Comparison of ENCODE assay signal across 13 cellular contexts in genomic region chr7:121531175-121532070, GRCh38.
A peak's percentile ranks its signal among the peaks of the same experiment; 100 is the strongest.
DNase-seq lines count a peak whose midpoint lies in the region; ATAC-seq and TF ChIP-seq lines count a peak whose summit lies in the region.
"Had no signal": no experiment of that assay in that cellular context is flagged by ENCODE, and none has a peak within 500 bp of the region (broad histone marks: within the 10 kb centered on the region; RNA-seq: fewer than 3 reads in every experiment).

No MANE protein-coding gene starts in this region.

- H3K27me3 Mint-ChIP-seq in activated naive CD4-positive, alpha-beta T cell treated with anti-CD3 and anti-CD28 coated beads, Interleukin-2, amount 10 ng/mL, durations not matched to agents 7 days and 5 days = no peaks in the 10 kb centered on the region
- H3K27me3 Mint-ChIP-seq in stimulated activated naive CD8-positive, alpha-beta T cell treated with anti-CD3 and anti-CD28 coated beads, Interleukin-15, amount 100 ng/mL, for 72 hours = peaks cover 15% of the 10 kb centered on the region

- CTCF ChIA-PET in activated naive CD4-positive, alpha-beta T cell treated with anti-CD3 and anti-CD28 coated beads, Interleukin-2, amount 10 ng/mL, durations not matched to agents 7 days and 5 days (lab: Charles Lee) = interaction anchor here (0.8 to 2.5 kb wide), 7 partner anchors 7 to 135 kb away, joined by 3 to 13 read pairs (median 5); partner anchors contain the start of gene FAM3C

- H3K4me1 Mint-ChIP-seq in activated naive CD4-positive, alpha-beta T cell treated with anti-CD3 and anti-CD28 coated beads, Interleukin-2, amount 10 ng/mL, durations not matched to agents 7 days and 5 days = peaks cover 31% of the 10 kb centered on the region
- peaks cover 42% of the 10 kb centered on the region for H3K4me1 Mint-ChIP-seq in stimulated activated naive CD8-positive, alpha-beta T cell treated with anti-CD3 and anti-CD28 coated beads, Interleukin-15, amount 100 ng/mL, for 72 hours

- peaks cover 2% of the 10 kb centered on the region for H3K36me3 Mint-ChIP-seq in activated naive CD4-positive, alpha-beta T cell treated with anti-CD3 and anti-CD28 coated beads, Interleukin-2, amount 10 ng/mL, durations not matched to agents 7 days and 5 days

- ATAC-seq in stimulated activated naive CD8-positive, alpha-beta T cell treated with anti-CD3 and anti-CD28 coated beads, Interleukin-15, amount 100 ng/mL, for 72 hours = no peak
- no peak for ATAC-seq in left colon

- TF ChIP-seq CTCF in dorsolateral prefrontal cortex (IDR thresholded peaks at IDR 0.05 in 54 of 56, conservative IDR thresholded peaks at IDR 0.05 in 2 of 56; ENCODE audit: low read depth in 1 of 56, partially characterized antibody in 56 of 56) = no peak

- H3K4me3 ChIP-seq in dorsolateral prefrontal cortex = no peak overlapping the region
- H3K4me3 ChIP-seq: gastroesophageal sphincter, testis had no signal

- H3K27me3 ChIP-seq in dorsolateral prefrontal cortex = peaks cover 0 to 4% (median 0%) of the 10 kb centered on the region in 45 donors
- H3K27me3 ChIP-seq: BE2C, gastroesophageal sphincter, testis had no signal

- H3K4me3 Mint-ChIP-seq in activated naive CD4-positive, alpha-beta T cell treated with anti-CD3 and anti-CD28 coated beads, Interleukin-2, amount 10 ng/mL, durations not matched to agents 7 days and 5 days = no peak overlapping the region
- H3K4me3 Mint-ChIP-seq in stimulated activated naive CD8-positive, alpha-beta T cell treated with anti-CD3 and anti-CD28 coated beads, Interleukin-15, amount 100 ng/mL, for 72 hours = no peak overlapping the region

- intact Hi-C loops in dorsolateral prefrontal cortex (cut with DNase I) (no loop called here), left colon (cut with DNase I, micrococcal nuclease) (no loop called here)

- H3K9me3 Mint-ChIP-seq in activated naive CD4-positive, alpha-beta T cell treated with anti-CD3 and anti-CD28 coated beads, Interleukin-2, amount 10 ng/mL, durations not matched to agents 7 days and 5 days = peaks cover 2% of the 10 kb centered on the region
- no peaks in the 10 kb centered on the region for H3K9me3 Mint-ChIP-seq in stimulated activated naive CD8-positive, alpha-beta T cell treated with anti-CD3 and anti-CD28 coated beads, Interleukin-15, amount 100 ng/mL, for 72 hours

- DNase-seq in activated naive CD4-positive, alpha-beta T cell treated with anti-CD3 and anti-CD28 coated beads, Interleukin-2, amount 10 ng/mL, durations not matched to agents 7 days and 5 days = no peak
- DNase-seq in activated naive CD4-positive, alpha-beta T cell treated with anti-CD3 and anti-CD28 coated beads, Interleukin-2, amount 50 U/mL, for 16 hours = no peak
- DNase-seq in SK-N-DZ (ENCODE audit: low spot score) (peak; percentile 8), dorsolateral prefrontal cortex (no peak), NCI-H2196 (lab: John Stamatoyannopoulos, UW; ENCODE audit: unreplicated experiment) (no peak), NCI-H2081 (lab: John Stamatoyannopoulos, UW) (no peak), left colon (no peak)
- no peak for DNase-seq in stimulated activated naive CD8-positive, alpha-beta T cell treated with anti-CD3 and anti-CD28 coated beads, Interleukin-15, amount 100 ng/mL, for 72 hours
- DNase-seq: BE2C, left ventricle myocardium superior, testis had no signal

- H3K27ac Mint-ChIP-seq in activated naive CD4-positive, alpha-beta T cell treated with anti-CD3 and anti-CD28 coated beads, Interleukin-2, amount 10 ng/mL, durations not matched to agents 7 days and 5 days = peak overlapping the region; percentile 91
- peak overlapping the region; percentile 97 for H3K27ac Mint-ChIP-seq in stimulated activated naive CD8-positive, alpha-beta T cell treated with anti-CD3 and anti-CD28 coated beads, Interleukin-15, amount 100 ng/mL, for 72 hours

- H3K27ac ChIP-seq in dorsolateral prefrontal cortex = peak overlapping the region in 33 of 59 donors; percentile 2 to 76 (median 45)
- H3K27ac ChIP-seq: gastroesophageal sphincter, parathyroid adenoma, testis had no signal
